ENCODE assay signal across 21 cellular contexts in the genomic region with DNA sequence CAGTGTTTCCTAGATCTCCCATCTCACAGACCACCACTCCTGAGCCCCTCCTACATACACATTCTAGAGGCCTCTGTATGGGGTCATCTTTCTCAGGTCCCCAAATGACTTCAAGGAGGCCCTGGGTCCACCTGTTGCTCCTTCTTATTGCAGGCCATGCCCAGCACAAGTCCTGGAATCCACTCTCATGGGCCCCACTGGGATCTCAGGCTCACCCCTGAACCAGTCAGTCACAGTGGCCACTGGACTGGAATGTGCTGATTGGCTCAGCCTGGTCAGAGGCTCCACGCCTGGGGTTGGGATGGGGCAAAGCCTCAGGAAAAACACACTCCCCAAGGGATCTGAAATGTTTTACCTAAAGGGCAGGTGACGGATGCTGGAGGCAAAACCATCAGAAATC. TPM values are rescaled to one million over a fixed set of nuclear protein-coding genes. Genes with fewer than 3 reads are reported as not detected.
"Had no signal": no experiment of that assay in that cellular context is flagged by ENCODE, and none has a peak within 500 bp of the region (broad histone marks: within the 10 kb centered on the region; RNA-seq: fewer than 3 reads in every experiment).

No MANE protein-coding gene starts in this region.

- H3K9me3 ChIP-seq: SK-N-SH had no signal

- DNase-seq: Kasumi-1, MM.1S, NCI-H1092 treated with DMSO at 0.1 percent for 48 hours, NCI-H1436, NCI-H187, NCI-H2029, NCI-H2081 treated with DMSO at 0.1 percent for 48 hours, NCI-H2171, NCI-H226, NCI-H446, NCI-H510A, NCI-H524 treated with DMSO at 0.1 percent for 48 hours, NCI-H69, NCI-H774, RPMI8226, SHP77, SK-N-SH had no signal

- H3K4me3 ChIP-seq: K562 had no signal

- H3K4me2 ChIP-seq: KMS-11, SK-N-SH had no signal

- H3K27ac ChIP-seq: HL-60, KMS-11 had no signal

- ATAC-seq: K562 had no signal

- H3K9ac ChIP-seq: KMS-11, SK-N-SH had no signal

RNA-seq across cellular contexts. Expression of gene SPSB4, which starts 55.7 kb away (rescaled TPM):
- polyA plus RNA-seq: IgD-negative memory B cell, K562 had no signal
